11 cellular contexts compared by ENCODE assay signal in the genomic region with DNA sequence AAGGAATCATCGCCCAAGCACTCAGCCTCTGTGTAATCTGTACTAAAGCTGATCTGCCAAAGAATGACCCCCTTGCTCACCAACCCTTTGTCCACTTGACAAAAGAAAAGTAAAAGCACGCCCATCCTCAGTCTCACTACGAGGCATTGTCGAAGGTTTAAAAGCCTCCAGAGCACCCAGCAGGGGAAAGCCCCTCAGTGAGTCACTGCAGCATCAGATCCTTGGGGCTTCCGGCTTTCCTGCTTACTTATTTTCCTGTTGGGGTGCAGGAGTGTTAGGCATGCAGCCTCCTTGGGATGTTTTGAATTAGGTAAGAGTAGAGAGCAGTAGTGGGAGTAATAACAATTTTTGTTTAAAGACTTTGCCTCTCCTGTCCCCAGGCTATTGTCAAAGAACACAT.
DNase-seq lines count a peak whose midpoint lies in the region; ATAC-seq and TF ChIP-seq lines count a peak whose summit lies in the region.
"Had no signal": no experiment of that assay in that cellular context is flagged by ENCODE, and none has a peak within 500 bp of the region (broad histone marks: within the 10 kb centered on the region; RNA-seq: fewer than 3 reads in every experiment).

No MANE protein-coding gene starts in this region.

- H3F3A ChIP-seq in GM23248 (ENCODE audit: insufficient read depth), result peaks cover 34% of the 10 kb centered on the region
- H3F3A ChIP-seq in SK-N-SH (replicated peaks; ENCODE audit: insufficient read depth), result peaks cover 8% of the 10 kb centered on the region

- H3K27ac ChIP-seq in GM23248 (no peak overlapping the region), SK-N-SH (ENCODE audit: low read depth in 2 of 2, low read length in 1 of 2) (peak overlapping the region in 1 of 2 experiments; percentile 74; a peak in 2 of 4 replicates), foreskin keratinocyte (peak overlapping the region; percentile 43), left ventricle myocardium inferior (replicated peaks) (no peak overlapping the region)

- no peak for TF ChIP-seq CTCF in AG04449 (IDR thresholded peaks at IDR 0.05; ENCODE audit: insufficient read depth, low read length, missing control alignments)
- TF ChIP-seq CTCF in SK-N-SH (IDR thresholded peaks at IDR 0.05), result no peak
- no peak for TF ChIP-seq CTCF in foreskin keratinocyte (conservative IDR thresholded peaks at IDR 0.05)
- TF ChIP-seq CTCF in left ventricle myocardium inferior (IDR thresholded peaks at IDR 0.05; ENCODE audit: borderline replicate concordance), result no peak

- H3K79me2 ChIP-seq in GM23248 (ENCODE audit: insufficient read depth) (no peaks in the 10 kb centered on the region), SK-N-SH (ENCODE audit: insufficient read depth) (no peaks in the 10 kb centered on the region)

- CTCF ChIA-PET in AG04449 (lab: Yijun Ruan, JAX), result interaction anchor here (0.9 kb wide), 1 partner anchor 42 kb away, joined by 3 read pairs; no protein-coding TSS in a partner anchor
- CTCF ChIA-PET in SK-N-SH (lab: Yijun Ruan, JAX), result interaction anchor here (0.7 kb wide), 1 partner anchor 230 kb away, joined by 3 read pairs; no protein-coding TSS in a partner anchor

- peak in 1 of 2 experiments; percentile 55; a peak in 1 of 4 replicates for TF ChIP-seq EP300 in SK-N-SH (IDR thresholded peaks at IDR 0.05; ENCODE audit: borderline replicate concordance in 1 of 2, low read depth in 1 of 2, low read length in 1 of 2)

- H4K20me1 ChIP-seq in GM23248 (ENCODE audit: insufficient read depth) (no peaks in the 10 kb centered on the region), SK-N-SH (ENCODE audit: insufficient read depth) (no peaks in the 10 kb centered on the region)

- H3K9me3 ChIP-seq in GM23248 (ENCODE audit: low read depth) (no peaks in the 10 kb centered on the region), SK-N-SH (no peaks in the 10 kb centered on the region), left ventricle myocardium inferior (replicated peaks) (no peaks in the 10 kb centered on the region)

- no peak overlapping the region for H3K4me3 ChIP-seq in AG04449 (ENCODE audit: low read depth, low read length)
- peak overlapping the region; percentile 13; the same call in 1 of the 2 replicates for H3K4me3 ChIP-seq in GM23248
- no peak overlapping the region for H3K4me3 ChIP-seq in SK-N-SH (ENCODE audit: low read depth in 2 of 2, low read length in 1 of 2)
- H3K4me3 ChIP-seq in left ventricle myocardium inferior, result no peak overlapping the region

- H3K27me3 ChIP-seq in GM23248 (replicated peaks; ENCODE audit: insufficient read depth), result no peaks in the 10 kb centered on the region
- no peaks in the 10 kb centered on the region for H3K27me3 ChIP-seq in SK-N-SH (ENCODE audit: insufficient read depth)
- no peaks in the 10 kb centered on the region for H3K27me3 ChIP-seq in foreskin keratinocyte
- H3K27me3 ChIP-seq in left ventricle myocardium inferior (ENCODE audit: low read depth), result peaks cover 3% of the 10 kb centered on the region

- ATAC-seq in foreskin keratinocyte, result peak; percentile 98
- ATAC-seq in activated CD4-positive, CD25-positive, alpha-beta regulatory T cell treated with anti-CD3 and anti-CD28 coated beads, Interleukin-2, amount 50 U/mL, for 24 hours, result no peak

- in situ Hi-C loops in GM23248 (cut with MboI), result no loop called here

- POLR2A ChIA-PET in AG04449 (lab: Yijun Ruan, JAX), result no interaction called here
- POLR2A ChIA-PET in SK-N-SH (lab: Yijun Ruan, JAX), result no interaction called here

- H3K36me3 ChIP-seq in GM23248 (ENCODE audit: low read depth), result no peaks in the 10 kb centered on the region
- no peaks in the 10 kb centered on the region for H3K36me3 ChIP-seq in SK-N-SH (replicated peaks in 1 of 2; ENCODE audit: control insufficient read depth in 1 of 2, insufficient read depth in 2 of 2, low read length in 1 of 2)
- H3K36me3 ChIP-seq in left ventricle myocardium inferior, result no peaks in the 10 kb centered on the region

- H2AFZ ChIP-seq in GM23248 (0 out of 2 replicates have a peak overlapping the region, but pooled peaks have one; percentile 8), SK-N-SH (ENCODE audit: low read depth) (no peak overlapping the region)

- TF ChIP-seq RAD21 in SK-N-SH (IDR thresholded peaks at IDR 0.05; ENCODE audit: low read length), result no peak

- intact Hi-C loops in left ventricle myocardium inferior (cut with micrococcal nuclease), result no loop called here

- no peak overlapping the region for H3K9ac ChIP-seq in GM23248
- no peak overlapping the region for H3K9ac ChIP-seq in SK-N-SH

- 12 to 14% methylated on average over 5 of the region's 5 CpGs for whole genome bisulfite sequencing in GM23248 (ENCODE audit: low coverage in 1 of 2, low lambda C conversion rate in 2 of 2, missing lambda C conversion rate in 2 of 2), 2 experiments
- WGBS in SK-N-SH (ENCODE audit: low lambda C conversion rate), result 69% methylated on average over 4 of the region's 5 CpGs

- H3K9me2 ChIP-seq in GM23248 (ENCODE audit: insufficient read depth) (no peaks in the 10 kb centered on the region), SK-N-SH (no peaks in the 10 kb centered on the region)

- peak overlapping the region; percentile 57 for H3K4me2 ChIP-seq in GM23248 (ENCODE audit: unreplicated experiment)
- peak overlapping the region; percentile 63; the same call in 1 of the 2 replicates for H3K4me2 ChIP-seq in SK-N-SH

- peaks cover 34% of the 10 kb centered on the region for H3K4me1 ChIP-seq in GM23248 (ENCODE audit: insufficient read depth)
- peaks cover 12 to 26% of the 10 kb centered on the region in 2 experiments for H3K4me1 ChIP-seq in SK-N-SH (ENCODE audit: control insufficient read depth in 1 of 2, insufficient read depth in 2 of 2, low read depth in 1 of 2, low read length in 1 of 2)
- H3K4me1 ChIP-seq in foreskin keratinocyte, result peaks cover 23% of the 10 kb centered on the region
- H3K4me1 ChIP-seq in left ventricle myocardium inferior, result peaks cover 11% of the 10 kb centered on the region

- DNase-seq in AG04449 (ENCODE audit: low read depth, low spot score) (peak; percentile 58), GM23248 (peak; percentile 87), SK-N-SH (no peak), foreskin keratinocyte (peak; percentile 82 to 89), cortex of kidney (lab: John Stamatoyannopoulos, UW) (no peak), left ventricle myocardium inferior (no peak), NCI-H1092 treated with DMSO at 0.1 percent for 48 hours (lab: John Stamatoyannopoulos, UW) (no peak)
- DNase-seq: activated gamma-delta T cell; CD4-positive, CD25-positive, alpha-beta regulatory T cell; nucleus accumbens had no signal

TF ChIP-seq in SK-N-SH, 30 proteins besides CTCF, POLR2A, EP300 and RAD21 (continues in another document):
- TF ChIP-seq NFIC (IDR thresholded peaks at IDR 0.05; ENCODE audit: borderline replicate concordance) (peak; percentile 41; the same call in 1 of the 2 replicates), SIN3A (IDR thresholded peaks at IDR 0.05; ENCODE audit: borderline replicate concordance, low read depth, low read length) (no peak), GATA2 (CRISPR knock-in tag; IDR thresholded peaks at IDR 0.05) (no peak), POLR2AphosphoS5 (IDR thresholded peaks at IDR 0.05; ENCODE audit: low read depth, low read length) (no peak), FOSL2 (IDR thresholded peaks at IDR 0.05; ENCODE audit: borderline replicate concordance, low read depth) (peak; percentile 70; the same call in 1 of the 2 replicates), TAF1 (IDR thresholded peaks at IDR 0.05; ENCODE audit: borderline replicate concordance, low read depth, low read length) (no peak), RFX5 (IDR thresholded peaks at IDR 0.05; ENCODE audit: low read length) (no peak), TCF12 (IDR thresholded peaks at IDR 0.05) (peak; percentile 65), JUND (IDR thresholded peaks at IDR 0.05) (peak; percentile 56; the same call in 1 of the 2 replicates), TEAD4 (IDR thresholded peaks at IDR 0.05; ENCODE audit: borderline replicate concordance, insufficient read depth) (no peak)
- TF ChIP-seq, protein P1, sequence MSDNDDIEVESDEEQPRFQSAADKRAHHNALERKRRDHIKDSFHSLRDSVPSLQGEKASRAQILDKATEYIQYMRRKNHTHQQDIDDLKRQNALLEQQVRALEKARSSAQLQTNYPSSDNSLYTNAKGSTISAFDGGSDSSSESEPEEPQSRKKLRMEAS (IDR thresholded peaks at IDR 0.05; ENCODE audit: low read depth), result peak; percentile 47; the same call in 1 of the 2 replicates
- TF ChIP-seq, protein P2, sequence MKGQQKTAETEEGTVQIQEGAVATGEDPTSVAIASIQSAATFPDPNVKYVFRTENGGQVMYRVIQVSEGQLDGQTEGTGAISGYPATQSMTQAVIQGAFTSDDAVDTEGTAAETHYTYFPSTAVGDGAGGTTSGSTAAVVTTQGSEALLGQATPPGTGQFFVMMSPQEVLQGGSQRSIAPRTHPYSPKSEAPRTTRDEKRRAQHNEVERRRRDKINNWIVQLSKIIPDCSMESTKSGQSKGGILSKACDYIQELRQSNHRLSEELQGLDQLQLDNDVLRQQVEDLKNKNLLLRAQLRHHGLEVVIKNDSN (IDR thresholded peaks at IDR 0.05; ENCODE audit: borderline replicate concordance, low read depth), result no peak
- TF ChIP-seq, protein P3, sequence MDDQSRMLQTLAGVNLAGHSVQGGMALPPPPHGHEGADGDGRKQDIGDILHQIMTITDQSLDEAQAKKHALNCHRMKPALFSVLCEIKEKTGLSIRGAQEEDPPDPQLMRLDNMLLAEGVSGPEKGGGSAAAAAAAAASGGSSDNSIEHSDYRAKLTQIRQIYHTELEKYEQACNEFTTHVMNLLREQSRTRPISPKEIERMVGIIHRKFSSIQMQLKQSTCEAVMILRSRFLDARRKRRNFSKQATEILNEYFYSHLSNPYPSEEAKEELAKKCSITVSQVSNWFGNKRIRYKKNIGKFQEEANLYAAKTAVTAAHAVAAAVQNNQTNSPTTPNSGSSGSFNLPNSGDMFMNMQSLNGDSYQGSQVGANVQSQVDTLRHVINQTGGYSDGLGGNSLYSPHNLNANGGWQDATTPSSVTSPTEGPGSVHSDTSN (IDR thresholded peaks at IDR 0.05), result peak; percentile 35; the same call in 1 of the 2 replicates
- TF ChIP-seq, protein P4, sequence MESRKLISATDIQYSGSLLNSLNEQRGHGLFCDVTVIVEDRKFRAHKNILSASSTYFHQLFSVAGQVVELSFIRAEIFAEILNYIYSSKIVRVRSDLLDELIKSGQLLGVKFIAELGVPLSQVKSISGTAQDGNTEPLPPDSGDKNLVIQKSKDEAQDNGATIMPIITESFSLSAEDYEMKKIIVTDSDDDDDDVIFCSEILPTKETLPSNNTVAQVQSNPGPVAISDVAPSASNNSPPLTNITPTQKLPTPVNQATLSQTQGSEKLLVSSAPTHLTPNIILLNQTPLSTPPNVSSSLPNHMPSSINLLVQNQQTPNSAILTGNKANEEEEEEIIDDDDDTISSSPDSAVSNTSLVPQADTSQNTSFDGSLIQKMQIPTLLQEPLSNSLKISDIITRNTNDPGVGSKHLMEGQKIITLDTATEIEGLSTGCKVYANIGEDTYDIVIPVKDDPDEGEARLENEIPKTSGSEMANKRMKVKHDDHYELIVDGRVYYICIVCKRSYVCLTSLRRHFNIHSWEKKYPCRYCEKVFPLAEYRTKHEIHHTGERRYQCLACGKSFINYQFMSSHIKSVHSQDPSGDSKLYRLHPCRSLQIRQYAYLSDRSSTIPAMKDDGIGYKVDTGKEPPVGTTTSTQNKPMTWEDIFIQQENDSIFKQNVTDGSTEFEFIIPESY (IDR thresholded peaks at IDR 0.05; ENCODE audit: borderline replicate concordance, low read depth), result no peak

Comparison
In these comparisons a context has a peak if more than half of its experiments do, and no peak if none do; other contexts are left out.
1. DNase-seq: peak in AG04449 (single experiment), GM23248 (single experiment) and foreskin keratinocyte (2 of 2); none in SK-N-SH (single experiment), cortex of kidney (single experiment), left ventricle myocardium inferior (single experiment) and NCI-H1092 treated with DMSO at 0.1 percent for 48 hours (single experiment).